Comparison of ENCODE assay signal across 16 cellular contexts in genomic region chr1:84481317-84481716, GRCh38. TPM values are rescaled to one million over a fixed set of nuclear protein-coding genes. Genes with fewer than 3 reads are reported as not detected.
DNase-seq lines count a peak whose midpoint lies in the region; ATAC-seq and TF ChIP-seq lines count a peak whose summit lies in the region.
"Had no signal": no experiment of that assay in that cellular context is flagged by ENCODE, and none has a peak within 500 bp of the region (broad histone marks: within the 10 kb centered on the region; RNA-seq: fewer than 3 reads in every experiment).

No MANE protein-coding gene starts in this region.

- TF ChIP-seq CTCF in DOHH2 (IDR thresholded peaks at IDR 0.05; ENCODE audit: low read depth, low read length, poor library complexity, severe bottlenecking) (no peak), suprapubic skin (IDR thresholded peaks at IDR 0.05) (no peak)
- TF ChIP-seq CTCF in activated CD8-positive, alpha-beta T cell treated with anti-CD3 and anti-CD28 coated beads for 36 hours (IDR thresholded peaks at IDR 0.05) = no peak

- no peak overlapping the region for H3K4me3 ChIP-seq in BLaER1
- peak overlapping the region; percentile 31; the same call in 1 of the 2 replicates for H3K4me3 ChIP-seq in DOHH2 (ENCODE audit: low read length)
- H3K4me3 ChIP-seq in suprapubic skin = no peak overlapping the region

- CTCF ChIA-PET in activated CD8-positive, alpha-beta T cell treated with anti-CD3 and anti-CD28 coated beads for 36 hours (lab: Charles Lee) = interaction anchor here (0.7 to 3.4 kb wide), 6 partner anchors 11 to 272 kb away, joined by 3 to 21 read pairs (median 4); no protein-coding TSS in a partner anchor

- peaks cover 48% of the 10 kb centered on the region for H3K4me1 Mint-ChIP-seq in activated CD8-positive, alpha-beta T cell treated with anti-CD3 and anti-CD28 coated beads for 36 hours (ENCODE audit: low read depth)
- H3K4me1 Mint-ChIP-seq in memory B cell = peaks cover 26% of the 10 kb centered on the region

- H3K9me3 Mint-ChIP-seq in activated CD8-positive, alpha-beta T cell treated with anti-CD3 and anti-CD28 coated beads for 36 hours = peaks cover 11% of the 10 kb centered on the region
- H3K9me3 Mint-ChIP-seq in memory B cell = peaks cover 8% of the 10 kb centered on the region

- H3K36me3 Mint-ChIP-seq in activated CD8-positive, alpha-beta T cell treated with anti-CD3 and anti-CD28 coated beads for 36 hours (ENCODE audit: low read depth) = peaks cover 54% of the 10 kb centered on the region
- H3K36me3 Mint-ChIP-seq in memory B cell = peaks cover 32% of the 10 kb centered on the region

- H3K79me2 ChIP-seq in DOHH2 (ENCODE audit: control insufficient read depth, low read length) = peaks cover 70% of the 10 kb centered on the region

- H3K36me3 ChIP-seq in BLaER1 (peaks cover 49% of the 10 kb centered on the region), DOHH2 (ENCODE audit: control insufficient read depth, low read length) (peaks cover 62% of the 10 kb centered on the region), suprapubic skin (peaks cover 31% of the 10 kb centered on the region)

- no peak for TF ChIP-seq EP300 in suprapubic skin (IDR thresholded peaks at IDR 0.05)

- intact Hi-C loops in activated CD8-positive, alpha-beta T cell treated with anti-CD3 and anti-CD28 coated beads for 36 hours (cut with micrococcal nuclease) = loop anchor here (5.0 kb wide), 1 partner anchor 39 kb away; no protein-coding TSS in a partner anchor

- H3K27me3 Mint-ChIP-seq in activated CD8-positive, alpha-beta T cell treated with anti-CD3 and anti-CD28 coated beads for 36 hours = peaks cover 5% of the 10 kb centered on the region
- H3K27me3 Mint-ChIP-seq in memory B cell = peaks cover 9% of the 10 kb centered on the region

- ATAC-seq in activated CD8-positive, alpha-beta T cell treated with anti-CD3 and anti-CD28 coated beads for 36 hours = no peak
- ATAC-seq in memory B cell (ENCODE audit: low read depth) = no peak

- H3K27ac Mint-ChIP-seq in activated CD8-positive, alpha-beta T cell treated with anti-CD3 and anti-CD28 coated beads for 36 hours = no peak overlapping the region
- H3K27ac Mint-ChIP-seq in memory B cell = no peak overlapping the region

- 75% methylated on average over 2 of the region's 2 CpGs for WGBS in suprapubic skin

- H3K9me3 ChIP-seq in BLaER1 = peaks cover 21% of the 10 kb centered on the region
- H3K9me3 ChIP-seq in DOHH2 (ENCODE audit: control insufficient read depth, insufficient read depth, low read length) = peaks cover 8% of the 10 kb centered on the region
- H3K9me3 ChIP-seq in suprapubic skin = no peaks in the 10 kb centered on the region

- no peak for DNase-seq in activated CD8-positive, alpha-beta T cell treated with anti-CD3 and anti-CD28 coated beads for 36 hours
- DNase-seq in memory B cell (ENCODE audit: low spot score in 2 of 2) = no peak
- no peak for DNase-seq in suprapubic skin (ENCODE audit: low spot score in 2 of 2)
- no peak for DNase-seq in AG20443 (ENCODE audit: low spot score)
- no peak for DNase-seq in cortex of kidney (lab: John Stamatoyannopoulos, UW)
- no peak for DNase-seq in DMS53 treated with DMSO at 0.1 percent for 48 hours (lab: John Stamatoyannopoulos, UW; ENCODE audit: unreplicated experiment)
- DNase-seq: GF-D8; GOT3; NCI-H2029; NCI-H82; retina; stimulated activated CD4-positive, alpha-beta T cell treated with anti-CD3 and anti-CD28 coated beads, Interleukin-4, amount 100 ng/mL, for 1 hour; stimulated activated naive CD4-positive, alpha-beta T cell; WERI-Rb-1 had no signal

- H3F3A ChIP-seq in DOHH2 (ENCODE audit: control insufficient read depth, insufficient read depth) = no peaks in the 10 kb centered on the region

- H3K27ac ChIP-seq in BLaER1 (no peak overlapping the region), DOHH2 (ENCODE audit: low read depth, low read length) (no peak overlapping the region), suprapubic skin (no peak overlapping the region)
- H3K27ac ChIP-seq: WERI-Rb-1 had no signal

- H3K4me2 ChIP-seq in BLaER1 (peak overlapping the region; percentile 88), DOHH2 (ENCODE audit: low read length) (peak overlapping the region; percentile 79)

- H3K27me3 ChIP-seq in BLaER1 (no peaks in the 10 kb centered on the region), DOHH2 (ENCODE audit: control insufficient read depth, low read length) (no peaks in the 10 kb centered on the region), suprapubic skin (peaks cover 16% of the 10 kb centered on the region)

- no peak overlapping the region for H3K9ac ChIP-seq in BLaER1

- peaks cover 26% of the 10 kb centered on the region; the same call in 1 of the 2 replicates for H4K20me1 ChIP-seq in BLaER1
- no peaks in the 10 kb centered on the region for H4K20me1 ChIP-seq in DOHH2 (ENCODE audit: control insufficient read depth, insufficient read depth, low read depth, low read length)

- H3K4me3 Mint-ChIP-seq in activated CD8-positive, alpha-beta T cell treated with anti-CD3 and anti-CD28 coated beads for 36 hours = peak overlapping the region; percentile 7
- H3K4me3 Mint-ChIP-seq in memory B cell = peak overlapping the region; percentile 5

- no peak for TF ChIP-seq POLR2A in suprapubic skin (IDR thresholded peaks at IDR 0.05)

- H3K9me2 ChIP-seq in DOHH2 (replicated peaks; ENCODE audit: control insufficient read depth, low read length) = no peaks in the 10 kb centered on the region

- POLR2A ChIA-PET in activated CD8-positive, alpha-beta T cell treated with anti-CD3 and anti-CD28 coated beads for 36 hours (lab: Charles Lee) = interaction anchor here (4.7 kb wide), 1 partner anchor 24 kb away, joined by 42 read pairs; the partner anchor contains the start of genes GNG5 and SPATA1

- H3K4me1 ChIP-seq in BLaER1 (peaks cover 21% of the 10 kb centered on the region), DOHH2 (ENCODE audit: control insufficient read depth, low read length) (peaks cover 26% of the 10 kb centered on the region), suprapubic skin (peaks cover 19% of the 10 kb centered on the region)

RNA-seq across cellular contexts. Expression of gene RPF1, which starts 2.3 kb away (rescaled TPM):
- total RNA-seq in activated CD8-positive, alpha-beta T cell treated with anti-CD3 and anti-CD28 coated beads for 36 hours = 10 to 100 TPM; 61.9 to 64.1 TPM
- 10 to 100 TPM; 26.0 to 42.2 (median 39.1) TPM for total RNA-seq in suprapubic skin

RNA-seq across cellular contexts. Expression of gene SPATA1, which starts 24.9 kb away (rescaled TPM):
- total RNA-seq in activated CD8-positive, alpha-beta T cell treated with anti-CD3 and anti-CD28 coated beads for 36 hours = 1 to 10 TPM; 2.5 to 3.0 TPM
- 1 to 10 TPM in 1 of 4 donors, not detected in 3; 1.7 TPM for total RNA-seq in suprapubic skin

RNA-seq across cellular contexts. Expression of gene GNG5, which starts 25.1 kb away (rescaled TPM):
- total RNA-seq in activated CD8-positive, alpha-beta T cell treated with anti-CD3 and anti-CD28 coated beads for 36 hours = 100 to 1,000 TPM; 101 to 106 TPM
- total RNA-seq in suprapubic skin = 100 to 1,000 TPM in 1 of 4 donors, 10 to 100 TPM in 3; 81.0 to 113 (median 88.2) TPM
